ENCODE assay signal across 8 cellular contexts in genomic region chr16:28609631-28610594, GRCh38. TPM values are rescaled to one million over a fixed set of nuclear protein-coding genes. Genes with fewer than 3 reads are reported as not detected.
DNase-seq lines count a peak whose midpoint lies in the region; ATAC-seq and TF ChIP-seq lines count a peak whose summit lies in the region.

Gene SULT1A1 (minus strand): TSS chr16:28610044. CDS start chr16:28608855, 1,189 bp downstream.

- peak; percentile 85 to 86 for ATAC-seq in left cardiac atrium
- ATAC-seq in psoas muscle, result peak; percentile 55 to 78 (median 60)
- no peak for ATAC-seq in GM19023 (IDR thresholded peaks at IDR 0.05; ENCODE audit: unreplicated experiment)
- no peak for ATAC-seq in HG03045 (IDR thresholded peaks at IDR 0.05; ENCODE audit: unreplicated experiment)

- intact Hi-C loops in left cardiac atrium (cut with DNase I) (no loop called here), psoas muscle (cut with DNase I) (loop anchor here in 1 of 2 donors (5.0 kb wide), 1 partner anchor 38 kb away; no protein-coding TSS in a partner anchor)

- H3K27me3 ChIP-seq in psoas muscle (ENCODE audit: insufficient read depth in 3 of 3, low read length in 2 of 3), result no peaks in the 10 kb centered on the region

- no peak for TF ChIP-seq CTCF in psoas muscle (IDR thresholded peaks at IDR 0.05)

- H3K36me3 ChIP-seq in psoas muscle (ENCODE audit: insufficient read depth in 1 of 2, low read depth in 1 of 2), result peaks cover 0 to 9% of the 10 kb centered on the region in 2 donors

- 20 to 31% (median 27%) methylated on average over 11 of the region's 11 CpGs for WGBS in psoas muscle, 3 donors

- H3K4me1 ChIP-seq in psoas muscle, result peaks cover 10% of the 10 kb centered on the region

- H3K9me3 ChIP-seq in psoas muscle, result no peaks in the 10 kb centered on the region

- DNase-seq in GDM1 (lab: John Stamatoyannopoulos, UW), result peak; percentile 15
- DNase-seq in SW480 (ENCODE audit: low spot score), result peak; percentile 73
- peak; percentile 71 for DNase-seq in left cardiac atrium
- DNase-seq in psoas muscle, result peak; percentile 41 to 79
- DNase-seq in occipital lobe (lab: John Stamatoyannopoulos, UW), result no peak
- no peak for DNase-seq in NCI-H446 treated with DMSO at 0.1 percent for 48 hours (lab: John Stamatoyannopoulos, UW)

- H3K27ac ChIP-seq in psoas muscle, result no peak within 1 kb of the TSS

- H3K4me3 ChIP-seq in psoas muscle, result peak within 1 kb of the TSS; percentile 52

RNA-seq across cellular contexts. Expression of gene SULT1A1, which starts in this region (rescaled TPM):
- total RNA-seq in left cardiac atrium (10 to 100 TPM; 15.4 to 23.1 TPM), psoas muscle (10 to 100 TPM in 3 of 4 donors, 1 to 10 TPM in 1; 8.1 to 22.8 (median 13.4) TPM), occipital lobe (7.3 TPM)
- 1 to 10 TPM; 2.8 to 6.3 (median 3.5) TPM for polyA plus RNA-seq in psoas muscle

Comparison
In these comparisons a context has a peak if more than half of its experiments do, and no peak if none do; other contexts are left out.
1. DNase-seq: peak in GDM1 (single experiment), SW480 (single experiment), left cardiac atrium (single experiment) and psoas muscle (2 of 2); none in occipital lobe (single experiment) and NCI-H446 treated with DMSO at 0.1 percent for 48 hours (single experiment).
2. ATAC-seq: peak in left cardiac atrium (2 of 2) and psoas muscle (4 of 4); none in GM19023 (single experiment) and HG03045 (single experiment).